11 cellular contexts compared by ENCODE assay signal in genomic region chr1:198125995-198126758, GRCh38. TPM values are rescaled to one million over a fixed set of nuclear protein-coding genes. Genes with fewer than 3 reads are reported as not detected.
DNase-seq lines count a peak whose midpoint lies in the region; ATAC-seq and TF ChIP-seq lines count a peak whose summit lies in the region.
"Had no signal": no experiment of that assay in that cellular context is flagged by ENCODE, and none has a peak within 500 bp of the region (broad histone marks: within the 10 kb centered on the region; RNA-seq: fewer than 3 reads in every experiment).

No MANE protein-coding gene starts in this region.

- TF ChIP-seq CTCF in HFFc6 (IDR thresholded peaks at IDR 0.05) (no peak), transverse colon (IDR thresholded peaks at IDR 0.05) (no peak)

- peaks cover 69% of the 10 kb centered on the region for H3K4me1 Mint-ChIP-seq in HFFc6 (ENCODE audit: low read depth)

- WGBS in transverse colon (ENCODE audit: low coverage in 1 of 2), 2 donors: 49 to 60% methylated on average over 2 of the region's 2 CpGs

- no peak overlapping the region for H3K9ac ChIP-seq in skeletal muscle satellite cell (ENCODE audit: low read depth, low read length)

- no peaks in the 10 kb centered on the region for H3K36me3 Mint-ChIP-seq in HFFc6 (ENCODE audit: low read depth)
- H3K36me3 Mint-ChIP-seq: naive thymus-derived CD8-positive, alpha-beta T cell; stimulated activated memory B cell treated with anti-CD40 and anti-IgM and Interleukin-4, amounts not matched to agents 10 μg/mL and 1 μg/mL and 100 μg/mL, for 72 hours had no signal

- TF ChIP-seq POLR2A in transverse colon (IDR thresholded peaks at IDR 0.05): no peak

- intact Hi-C loops in left cardiac atrium (cut with DNase I) (no loop called here), transverse colon (cut with DNase I; ENCODE audit: low total_unique reads) (no loop called here)

- H3K36me3 ChIP-seq in skeletal muscle satellite cell (ENCODE audit: insufficient read depth, low read length): no peaks in the 10 kb centered on the region
- H3K36me3 ChIP-seq in transverse colon: no peaks in the 10 kb centered on the region
- H3K36me3 ChIP-seq: colonic mucosa had no signal

- ATAC-seq in left cardiac atrium: peak; percentile 47 to 64
- ATAC-seq: naive thymus-derived CD8-positive, alpha-beta T cell; stimulated activated memory B cell treated with anti-CD40 and anti-IgM and Interleukin-4, amounts not matched to agents 10 μg/mL and 1 μg/mL and 100 μg/mL, for 72 hours had no signal

- peak overlapping the region; percentile 73 for H3K27ac Mint-ChIP-seq in HFFc6
- H3K27ac Mint-ChIP-seq: naive thymus-derived CD8-positive, alpha-beta T cell; stimulated activated memory B cell treated with anti-CD40 and anti-IgM and Interleukin-4, amounts not matched to agents 10 μg/mL and 1 μg/mL and 100 μg/mL, for 72 hours had no signal

- H3K27me3 ChIP-seq in skeletal muscle satellite cell (ENCODE audit: control insufficient read depth, insufficient read depth, low read length) (no peaks in the 10 kb centered on the region), transverse colon (no peaks in the 10 kb centered on the region)
- H3K27me3 ChIP-seq: colonic mucosa had no signal

- TF ChIP-seq EP300 in transverse colon (IDR thresholded peaks at IDR 0.05; ENCODE audit: low read depth): no peak

- DNase-seq in HFFc6: peak; percentile 63
- DNase-seq in SW 1271 (lab: John Stamatoyannopoulos, UW): peak; percentile 9 to 22
- DNase-seq in left cardiac atrium: no peak
- no peak for DNase-seq in transverse colon
- no peak for DNase-seq in iPS-NIHi7 (ENCODE audit: extremely low spot score)
- no peak for DNase-seq in NCI-H187 treated with DMSO at 0.1 percent for 48 hours (lab: John Stamatoyannopoulos, UW)
- DNase-seq: colonic mucosa; hypothalamus; naive thymus-derived CD8-positive, alpha-beta T cell had no signal

- peaks cover 2% of the 10 kb centered on the region; the same call in 1 of the 2 replicates for H3K27me3 Mint-ChIP-seq in HFFc6 (ENCODE audit: insufficient read depth)
- H3K27me3 Mint-ChIP-seq: stimulated activated memory B cell treated with anti-CD40 and anti-IgM and Interleukin-4, amounts not matched to agents 10 μg/mL and 1 μg/mL and 100 μg/mL, for 72 hours had no signal

- in situ Hi-C loops in transverse colon (cut with MboI; ENCODE audit: low pct_ligation_motif_present in 1 of 4, low pct_unique_long_range_greater_than_20kb in 1 of 4, low sequenced_read_pairs in 3 of 4): no loop called here

- no peak overlapping the region for H3K4me3 ChIP-seq in skeletal muscle satellite cell (ENCODE audit: low read length)
- no peak overlapping the region for H3K4me3 ChIP-seq in transverse colon
- H3K4me3 ChIP-seq: colonic mucosa had no signal

- no peaks in the 10 kb centered on the region for H3K9me3 Mint-ChIP-seq in HFFc6
- H3K9me3 Mint-ChIP-seq: naive thymus-derived CD8-positive, alpha-beta T cell; stimulated activated memory B cell treated with anti-CD40 and anti-IgM and Interleukin-4, amounts not matched to agents 10 μg/mL and 1 μg/mL and 100 μg/mL, for 72 hours had no signal

- H3K4me2 ChIP-seq in skeletal muscle satellite cell (ENCODE audit: low read length): peak overlapping the region; percentile 37

- no peak overlapping the region for H3K27ac ChIP-seq in transverse colon
- H3K27ac ChIP-seq: colonic mucosa had no signal

- no peaks in the 10 kb centered on the region for H3K9me3 ChIP-seq in skeletal muscle satellite cell (replicated peaks; ENCODE audit: low read length)
- no peaks in the 10 kb centered on the region for H3K9me3 ChIP-seq in transverse colon
- H3K9me3 ChIP-seq: colonic mucosa had no signal

- H3K4me3 Mint-ChIP-seq in HFFc6: peak overlapping the region; percentile 28; the same call in 1 of the 2 replicates
- H3K4me3 Mint-ChIP-seq: naive thymus-derived CD8-positive, alpha-beta T cell; stimulated activated memory B cell treated with anti-CD40 and anti-IgM and Interleukin-4, amounts not matched to agents 10 μg/mL and 1 μg/mL and 100 μg/mL, for 72 hours had no signal

- H3K4me1 ChIP-seq in skeletal muscle satellite cell (ENCODE audit: control insufficient read depth, insufficient read depth, low read length) (peaks cover 57% of the 10 kb centered on the region), transverse colon (peaks cover 0 to 3% (median 0%) of the 10 kb centered on the region in 4 donors)
- H3K4me1 ChIP-seq: colonic mucosa had no signal

RNA-seq across cellular contexts. Expression of gene NEK7, which starts 30.6 kb away (rescaled TPM):
- total RNA-seq in HFFc6 (2021; fragmentation: NEBNext Ultra II Directional; extraction: Animal tissue kit (Norgen Biotek cat#: 25700)): 100 to 1,000 TPM; 452 to 692 (median 485) TPM
- total RNA-seq in left cardiac atrium (100 to 1,000 TPM; 155 TPM), transverse colon (10 to 100 TPM; 40.4 to 71.0 (median 57.6) TPM)
- total RNA-seq in skeletal muscle satellite cell (2012; rRNA removed): 48.9 and 62.5 TPM in 2 replicates

Comparison
In these comparisons a context has a peak if more than half of its experiments do, and no peak if none do; other contexts are left out.
1. DNase-seq: peak in HFFc6 (single experiment) and SW 1271 (2 of 2); none in left cardiac atrium (single experiment), transverse colon (single experiment), iPS-NIHi7 (single experiment) and NCI-H187 treated with DMSO at 0.1 percent for 48 hours (single experiment).